In the genomic region with DNA sequence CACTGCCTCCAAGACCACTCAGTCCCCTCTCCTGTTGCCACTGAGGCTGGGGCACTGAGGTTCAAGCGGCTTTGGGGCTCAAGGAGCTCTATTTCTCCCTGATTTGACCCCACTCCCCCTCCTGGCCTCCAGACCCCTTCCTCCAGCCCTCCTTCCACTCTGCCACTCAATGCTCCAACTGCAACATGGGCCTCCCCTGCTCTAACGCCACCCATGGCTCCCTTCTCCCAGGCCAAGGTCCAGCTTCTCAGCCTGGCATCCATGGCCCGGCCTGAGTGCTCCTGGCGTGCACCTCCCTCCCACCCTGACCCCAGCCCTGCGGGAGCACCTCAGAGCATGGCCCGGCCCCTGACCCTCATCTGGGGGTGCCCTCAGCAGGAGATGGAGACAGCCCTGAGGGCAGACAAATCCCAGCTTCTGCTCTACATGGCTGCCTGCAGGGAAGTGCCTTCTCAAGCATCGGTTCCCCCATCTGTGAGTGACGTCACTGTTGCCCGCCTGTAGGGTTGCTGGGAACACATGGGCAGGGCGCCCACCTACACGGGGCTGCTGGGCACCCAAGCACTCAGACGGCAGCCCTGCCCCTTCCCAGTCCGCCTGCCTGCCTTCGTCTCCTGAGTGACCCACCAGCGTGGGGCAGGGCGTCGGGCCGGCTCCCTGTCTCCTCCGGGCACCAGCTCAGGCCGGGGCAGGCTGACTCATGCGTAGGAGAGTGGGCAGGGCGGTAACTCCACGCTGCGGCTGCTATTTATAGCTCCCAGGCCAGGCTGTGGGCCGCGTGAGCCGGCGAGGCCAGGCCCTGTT, we compare ENCODE assay signal across 8 cellular contexts. TPM values are rescaled to one million over a fixed set of nuclear protein-coding genes. Genes with fewer than 3 reads are reported as not detected.
DNase-seq lines count a peak whose midpoint lies in the region; ATAC-seq and TF ChIP-seq lines count a peak whose summit lies in the region.

No MANE protein-coding gene starts in this region.

- H3K36me3 Mint-ChIP-seq in mesothelial cell of epicardium: no peaks in the 10 kb centered on the region

- peaks cover 81% of the 10 kb centered on the region for H3K27me3 Mint-ChIP-seq in mesothelial cell of epicardium (ENCODE audit: low read depth)

- peak; percentile 59 for DNase-seq in ACHN
- DNase-seq in MV-4-11 (lab: John Stamatoyannopoulos, UW): peak; percentile 89
- no peak for DNase-seq in mesothelial cell of epicardium (ENCODE audit: low spot score in 2 of 2, unreplicated experiment in 2 of 2)
- no peak for DNase-seq in NCI-H2029 treated with DMSO at 0.1 percent for 48 hours (lab: John Stamatoyannopoulos, UW)
- no peak for DNase-seq in LoVo (ENCODE audit: low spot score)

- no peak overlapping the region for H3K27ac Mint-ChIP-seq in mesothelial cell of epicardium

- ATAC-seq in HG02678 (IDR thresholded peaks at IDR 0.05; ENCODE audit: unreplicated experiment) (no peak), HG03025 (IDR thresholded peaks at IDR 0.05; ENCODE audit: low FRiP score, unreplicated experiment) (no peak)

- TF ChIP-seq CTCF in mesothelial cell of epicardium (IDR thresholded peaks at IDR 0.05; ENCODE audit: unreplicated experiment): no peak

- H3K27ac ChIP-seq in cingulate gyrus (ENCODE audit: low read depth, low read length): peak overlapping the region; percentile 29

- in situ Hi-C loops in ACHN (cut with HindIII; ENCODE audit: low pct_ligation_motif_present, low pct_unique_long_range_greater_than_20kb, low sequenced_read_pairs): no loop called here

- H3K9me3 Mint-ChIP-seq in mesothelial cell of epicardium: no peaks in the 10 kb centered on the region

- H3K4me3 Mint-ChIP-seq in mesothelial cell of epicardium: peak overlapping the region; percentile 34

- peaks cover 3% of the 10 kb centered on the region for H3K4me1 Mint-ChIP-seq in mesothelial cell of epicardium

RNA-seq across cellular contexts. Expression of a gene that starts 1.6 kb away (rescaled TPM):
- total RNA-seq in mesothelial cell of epicardium: 3.0 to 3.5 TPM (median 3.2 TPM) in 3 replicates

RNA-seq across cellular contexts. Expression of a gene that starts 17.1 kb away (rescaled TPM):
- 27.5 to 29.7 TPM (median 28.8 TPM) in 3 replicates for total RNA-seq in mesothelial cell of epicardium

RNA-seq across cellular contexts. Expression of a gene that starts 20.2 kb away (rescaled TPM):
- total RNA-seq in mesothelial cell of epicardium: 8.2 to 8.8 TPM (median 8.5 TPM) in 3 replicates

Comparison
In these comparisons a context has a peak if more than half of its experiments do, and no peak if none do; other contexts are left out.
1. DNase-seq: peak in ACHN (single experiment) and MV-4-11 (single experiment); none in mesothelial cell of epicardium (0 of 2), NCI-H2029 treated with DMSO at 0.1 percent for 48 hours (single experiment) and LoVo (single experiment).